Comparison of ENCODE assay signal across 17 cellular contexts in the genomic region with DNA sequence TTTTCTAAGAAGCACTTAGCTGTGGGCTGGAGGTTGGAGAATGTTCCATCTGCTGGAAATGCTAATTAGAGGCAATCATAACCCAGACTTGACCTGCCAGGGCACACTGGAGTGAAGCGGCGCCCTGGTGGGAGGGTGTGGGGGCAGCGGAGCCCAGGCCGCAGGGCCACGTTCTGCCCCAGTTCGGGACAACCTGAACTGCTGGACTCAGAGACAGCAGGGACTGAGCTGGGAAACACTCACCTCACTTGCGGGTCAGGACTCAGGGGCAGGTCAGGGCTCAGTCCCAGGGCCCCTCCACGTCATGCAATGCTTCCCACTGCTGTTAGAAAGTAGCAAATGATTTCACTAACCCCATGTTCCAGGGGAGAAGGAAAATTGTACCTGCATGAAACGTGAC.
DNase-seq lines count a peak whose midpoint lies in the region; ATAC-seq and TF ChIP-seq lines count a peak whose summit lies in the region.
"Had no signal": no experiment of that assay in that cellular context is flagged by ENCODE, and none has a peak within 500 bp of the region (broad histone marks: within the 10 kb centered on the region; RNA-seq: fewer than 3 reads in every experiment).

No MANE protein-coding gene starts in this region.

- H2BK120ac ChIP-seq in neuronal stem cell (ENCODE audit: low read depth, low read length), result no peak overlapping the region

- no peak overlapping the region for H2AK5ac ChIP-seq in neuronal stem cell (ENCODE audit: low read depth, low read length)

- no peak overlapping the region for H2AFZ ChIP-seq in neuronal stem cell (ENCODE audit: low read length)

- H3K27ac Mint-ChIP-seq in endodermal cell (no peak overlapping the region), type B pancreatic cell (no peak overlapping the region)
- H3K27ac Mint-ChIP-seq: B cell; CD8-positive, alpha-beta T cell; HFFc6 had no signal

- no peak overlapping the region for H3K23ac ChIP-seq in neuronal stem cell (ENCODE audit: low read depth, low read length, poor library complexity)

- no peaks in the 10 kb centered on the region for H3K4me1 ChIP-seq in colonic mucosa
- H3K4me1 ChIP-seq in endodermal cell (ENCODE audit: control insufficient read depth, insufficient read depth, low read length), result peaks cover 12% of the 10 kb centered on the region
- H3K4me1 ChIP-seq in neuronal stem cell (ENCODE audit: control insufficient read depth in 2 of 2, insufficient read depth in 1 of 2, low read depth in 1 of 2, low read length in 2 of 2), result peaks cover 0 to 24% of the 10 kb centered on the region in 2 donors

- peaks cover 6% of the 10 kb centered on the region for H3K4me1 Mint-ChIP-seq in endodermal cell
- peaks cover 4% of the 10 kb centered on the region for H3K4me1 Mint-ChIP-seq in type B pancreatic cell (ENCODE audit: unreplicated experiment)
- H3K4me1 Mint-ChIP-seq: B cell had no signal

- no peaks in the 10 kb centered on the region for H3K36me3 ChIP-seq in colonic mucosa
- no peaks in the 10 kb centered on the region for H3K36me3 ChIP-seq in endodermal cell (ENCODE audit: control insufficient read depth, insufficient read depth, low read length)
- no peaks in the 10 kb centered on the region for H3K36me3 ChIP-seq in neuronal stem cell (replicated peaks in 1 of 2; ENCODE audit: control insufficient read depth in 2 of 2, insufficient read depth in 2 of 2, low read length in 2 of 2)
- H3K36me3 ChIP-seq: BLaER1 treated with 17β-estradiol and CSF1 and Interleukin-3, amounts not matched to agents 10 nM and 100 nM had no signal

- no peaks in the 10 kb centered on the region for H3K36me3 Mint-ChIP-seq in endodermal cell (ENCODE audit: low read depth)
- no peaks in the 10 kb centered on the region for H3K36me3 Mint-ChIP-seq in type B pancreatic cell
- H3K36me3 Mint-ChIP-seq: CD8-positive, alpha-beta T cell had no signal

- DNase-seq in colonic mucosa, result peak; percentile 13
- DNase-seq in endodermal cell, result peak; percentile 41
- no peak for DNase-seq in neuronal stem cell (ENCODE audit: low spot score)
- DNase-seq in type B pancreatic cell (ENCODE audit: extremely low spot score, unreplicated experiment), result peak; percentile 65
- DNase-seq in activated CD4-positive, alpha-beta T cell treated with anti-CD3 and anti-CD28 coated beads for 48 hours, result no peak
- DNase-seq in SW 1271 (lab: John Stamatoyannopoulos, UW), result no peak
- DNase-seq: Calu3; CD8-positive, alpha-beta T cell; DMS79 treated with DMSO at 0.1 percent for 48 hours; GF-D8; GOT3; HFFc6; IMR-90 had no signal

- intact Hi-C loops in colonic mucosa (cut with DNase I), result no loop called here

- H3K9me3 ChIP-seq in colonic mucosa (no peaks in the 10 kb centered on the region), endodermal cell (ENCODE audit: control insufficient read depth, low read length) (no peaks in the 10 kb centered on the region), neuronal stem cell (replicated peaks in 1 of 2; ENCODE audit: control insufficient read depth in 2 of 2, insufficient read depth in 1 of 2, low read depth in 1 of 2, low read length in 2 of 2) (no peaks in the 10 kb centered on the region)

- H3K4ac ChIP-seq in neuronal stem cell (ENCODE audit: low read length), result no peak overlapping the region

- H3K79me1 ChIP-seq in neuronal stem cell (ENCODE audit: low read depth, low read length), result no peaks in the 10 kb centered on the region

- H3K27me3 ChIP-seq in colonic mucosa, result no peaks in the 10 kb centered on the region
- H3K27me3 ChIP-seq in endodermal cell (ENCODE audit: control insufficient read depth, insufficient read depth, low read length, poor library complexity, severe bottlenecking), result peaks cover 23% of the 10 kb centered on the region
- no peaks in the 10 kb centered on the region for H3K27me3 ChIP-seq in neuronal stem cell (ENCODE audit: control insufficient read depth in 3 of 3, insufficient read depth in 3 of 3, low read depth in 1 of 3, low read length in 3 of 3)

- H3K27ac ChIP-seq in colonic mucosa, result no peak overlapping the region
- H3K27ac ChIP-seq in endodermal cell (ENCODE audit: low read depth, low read length), result no peak overlapping the region
- no peak overlapping the region for H3K27ac ChIP-seq in neuronal stem cell (replicated peaks; ENCODE audit: low read length)
- H3K27ac ChIP-seq: BLaER1 treated with 17β-estradiol and CSF1 and Interleukin-3, amounts not matched to agents 10 nM and 100 nM had no signal

- no peak overlapping the region for H2BK5ac ChIP-seq in neuronal stem cell (ENCODE audit: low read length)

- 90 to 93% methylated on average over 7 to 9 of the region's 9 CpGs for WGBS in endodermal cell (ENCODE audit: insufficient coverage in 1 of 2, insufficient read length in 1 of 2), 2 experiments
- WGBS in neuronal stem cell (ENCODE audit: extremely low coverage in 2 of 2, insufficient read length in 2 of 2, insufficient replicate concordance in 1 of 2), 2 donors, result no CpG with 5 or more reads among the region's 9 CpGs

- H2BK12ac ChIP-seq in neuronal stem cell (ENCODE audit: low read length), result no peak overlapping the region

- no peak overlapping the region for H2BK15ac ChIP-seq in neuronal stem cell (ENCODE audit: low read length)

- H3K9me3 Mint-ChIP-seq in endodermal cell, result no peaks in the 10 kb centered on the region
- no peaks in the 10 kb centered on the region for H3K9me3 Mint-ChIP-seq in type B pancreatic cell
- H3K9me3 Mint-ChIP-seq: CD8-positive, alpha-beta T cell; HFFc6 had no signal

- H4K8ac ChIP-seq in neuronal stem cell (ENCODE audit: low read depth, low read length), result no peak overlapping the region

- H3K14ac ChIP-seq in neuronal stem cell (ENCODE audit: low read length), result no peak overlapping the region

- H3K27me3 Mint-ChIP-seq in endodermal cell (ENCODE audit: insufficient read depth) (peaks cover 34% of the 10 kb centered on the region), type B pancreatic cell (peaks cover 51% of the 10 kb centered on the region)

- no peak overlapping the region for H3K4me3 ChIP-seq in colonic mucosa
- no peak overlapping the region for H3K4me3 ChIP-seq in endodermal cell (ENCODE audit: low read length)
- no peak overlapping the region for H3K4me3 ChIP-seq in neuronal stem cell (ENCODE audit: low read length in 2 of 2)
- H3K4me3 ChIP-seq: BLaER1 treated with 17β-estradiol and CSF1 and Interleukin-3, amounts not matched to agents 10 nM and 100 nM had no signal

- H3K4me3 Mint-ChIP-seq in endodermal cell (no peak overlapping the region), type B pancreatic cell (no peak overlapping the region)
- H3K4me3 Mint-ChIP-seq: B cell; CD8-positive, alpha-beta T cell; HFFc6 had no signal

- H3K4me2 ChIP-seq in neuronal stem cell (ENCODE audit: insufficient read depth, low read length, poor library complexity, severe bottlenecking), result peak overlapping the region; percentile 0
- H3K4me2 ChIP-seq: BLaER1 treated with 17β-estradiol and CSF1 and Interleukin-3, amounts not matched to agents 10 nM and 100 nM had no signal

- no peak overlapping the region for H3K18ac ChIP-seq in neuronal stem cell (ENCODE audit: low read length)

- no peak overlapping the region for H3K9ac ChIP-seq in colonic mucosa (ENCODE audit: low read depth in 2 of 2, low read length in 2 of 2)
- no peak overlapping the region for H3K9ac ChIP-seq in endodermal cell (ENCODE audit: extremely low read depth, low read length, poor library complexity, severe bottlenecking)
- H3K9ac ChIP-seq in neuronal stem cell (ENCODE audit: low read depth, low read length, poor library complexity), result no peak overlapping the region
- H3K9ac ChIP-seq: BLaER1 treated with 17β-estradiol and CSF1 and Interleukin-3, amounts not matched to agents 10 nM and 100 nM had no signal

- TF ChIP-seq CTCF in colonic mucosa (IDR thresholded peaks at IDR 0.05), result no peak
- no peak for TF ChIP-seq CTCF in endodermal cell (conservative IDR thresholded peaks at IDR 0.05)
- no peak for TF ChIP-seq CTCF in type B pancreatic cell (conservative IDR thresholded peaks at IDR 0.05)

- H4K91ac ChIP-seq in neuronal stem cell (ENCODE audit: low read depth, low read length, poor library complexity), result no peak overlapping the region

- no peak for ATAC-seq in GM21619 (IDR thresholded peaks at IDR 0.05; ENCODE audit: unreplicated experiment)
- ATAC-seq: CD8-positive, alpha-beta T cell; HCT116 had no signal

Comparison
In these comparisons a context has a peak if more than half of its experiments do, and no peak if none do; other contexts are left out.
1. DNase-seq: peak in colonic mucosa (single experiment), endodermal cell (single experiment) and type B pancreatic cell (single experiment); none in neuronal stem cell (single experiment), activated CD4-positive, alpha-beta T cell treated with anti-CD3 and anti-CD28 coated beads for 48 hours (single experiment) and SW 1271 (0 of 2).